21 cellular contexts compared by ENCODE assay signal in genomic region chr11:95045791-95046190, GRCh38. TPM values are rescaled to one million over a fixed set of nuclear protein-coding genes. Genes with fewer than 3 reads are reported as not detected.
DNase-seq lines count a peak whose midpoint lies in the region; ATAC-seq and TF ChIP-seq lines count a peak whose summit lies in the region.
"Had no signal": no experiment of that assay in that cellular context is flagged by ENCODE, and none has a peak within 500 bp of the region (broad histone marks: within the 10 kb centered on the region; RNA-seq: fewer than 3 reads in every experiment).

No MANE protein-coding gene starts in this region.

- no peaks in the 10 kb centered on the region for H3K9me3 ChIP-seq in smooth muscle cell (replicated peaks; ENCODE audit: low read depth)
- H3K9me3 ChIP-seq: BE2C, BLaER1, Caco-2 had no signal

- no peak for TF ChIP-seq CTCF in smooth muscle cell (IDR thresholded peaks at IDR 0.05; ENCODE audit: borderline replicate concordance, insufficient read depth, poor library complexity, severe bottlenecking)

- no peak overlapping the region for H3K4me2 ChIP-seq in smooth muscle cell
- H3K4me2 ChIP-seq: BLaER1 had no signal

- no peaks in the 10 kb centered on the region for H3K79me2 ChIP-seq in smooth muscle cell (ENCODE audit: low read depth)

- no peaks in the 10 kb centered on the region for H3K27me3 ChIP-seq in smooth muscle cell (ENCODE audit: low read depth)
- H3K27me3 ChIP-seq: BE2C, BLaER1 had no signal

- DNase-seq in activated CD4-positive, alpha-beta T cell treated with anti-CD3 and anti-CD28 coated beads, Interleukin-2, amount 10 ng/mL, durations not matched to agents 24 days and 14 days, result peak; percentile 16
- no peak for DNase-seq in activated CD4-positive, alpha-beta T cell treated with anti-CD3 and anti-CD28 coated beads, Interleukin-2, amount 50 U/mL, for 1 hour
- DNase-seq in SK-MEL-5 (ENCODE audit: low read depth, low spot score) (peak; percentile 95), smooth muscle cell (lab: John Stamatoyannopoulos, UW; ENCODE audit: unreplicated experiment) (no peak)
- DNase-seq: 8988T; ACHN; BE2C; C1 segment of cervical spinal cord; Caco-2; Calu3; CD4-positive, alpha-beta memory T cell; CD4-positive, CD25-positive, alpha-beta regulatory T cell; CD8-positive, alpha-beta memory T cell; DMS79 treated with DMSO at 0.1 percent for 48 hours; GF-D8 had no signal

- no peak overlapping the region for H3K27ac ChIP-seq in smooth muscle cell (ENCODE audit: low read depth)
- H3K27ac ChIP-seq: BLaER1 had no signal

- H3K27ac Mint-ChIP-seq in activated CD4-positive, alpha-beta T cell treated with anti-CD3 and anti-CD28 coated beads, Interleukin-2, amount 10 ng/mL, durations not matched to agents 24 days and 14 days, result no peak overlapping the region
- H3K27ac Mint-ChIP-seq: CD14-positive monocyte; CD4-positive, alpha-beta memory T cell; CD4-positive, CD25-positive, alpha-beta regulatory T cell had no signal

- no peak overlapping the region for H3K4me3 ChIP-seq in smooth muscle cell
- H3K4me3 ChIP-seq: BLaER1 had no signal

- intact Hi-C loops in activated CD4-positive, alpha-beta T cell treated with anti-CD3 and anti-CD28 coated beads, Interleukin-2, amount 10 ng/mL, durations not matched to agents 24 days and 14 days (cut with micrococcal nuclease), result no loop called here

- ATAC-seq in GM21423 (IDR thresholded peaks at IDR 0.05; ENCODE audit: unreplicated experiment) (no peak), HG03571 (IDR thresholded peaks at IDR 0.05; ENCODE audit: unreplicated experiment) (no peak)

- no peaks in the 10 kb centered on the region for H3K9me3 Mint-ChIP-seq in activated CD4-positive, alpha-beta T cell treated with anti-CD3 and anti-CD28 coated beads, Interleukin-2, amount 10 ng/mL, durations not matched to agents 24 days and 14 days
- H3K9me3 Mint-ChIP-seq: CD4-positive, alpha-beta memory T cell; CD8-positive, alpha-beta memory T cell had no signal

- peaks cover 3% of the 10 kb centered on the region for H3K4me1 Mint-ChIP-seq in activated CD4-positive, alpha-beta T cell treated with anti-CD3 and anti-CD28 coated beads, Interleukin-2, amount 10 ng/mL, durations not matched to agents 24 days and 14 days
- H3K4me1 Mint-ChIP-seq: CD14-positive monocyte; CD4-positive, CD25-positive, alpha-beta regulatory T cell; CD8-positive, alpha-beta memory T cell had no signal

- H3K4me1 ChIP-seq in smooth muscle cell (ENCODE audit: low read depth), result no peaks in the 10 kb centered on the region
- H3K4me1 ChIP-seq: BE2C, Caco-2 had no signal

- no peak overlapping the region for H3K9ac ChIP-seq in smooth muscle cell (ENCODE audit: low read depth)
- H3K9ac ChIP-seq: BLaER1 had no signal

- H3F3A ChIP-seq in smooth muscle cell (ENCODE audit: low read depth), result peaks cover 3% of the 10 kb centered on the region

- in situ Hi-C loops in SK-MEL-5 (cut with HindIII; ENCODE audit: low pct_unique_long_range_greater_than_20kb, low sequenced_read_pairs), result no loop called here

- H2AFZ ChIP-seq in smooth muscle cell (ENCODE audit: low read depth), result peak overlapping the region; percentile 21

- H4K20me1 ChIP-seq in smooth muscle cell (ENCODE audit: low read depth), result no peaks in the 10 kb centered on the region
- H4K20me1 ChIP-seq: BLaER1 had no signal

- no peak overlapping the region for H3K4me3 Mint-ChIP-seq in activated CD4-positive, alpha-beta T cell treated with anti-CD3 and anti-CD28 coated beads, Interleukin-2, amount 10 ng/mL, durations not matched to agents 24 days and 14 days
- H3K4me3 Mint-ChIP-seq: CD14-positive monocyte; CD4-positive, alpha-beta memory T cell; CD4-positive, CD25-positive, alpha-beta regulatory T cell; CD8-positive, alpha-beta memory T cell had no signal

- H3K27me3 Mint-ChIP-seq in activated CD4-positive, alpha-beta T cell treated with anti-CD3 and anti-CD28 coated beads, Interleukin-2, amount 10 ng/mL, durations not matched to agents 24 days and 14 days, result peaks cover 43% of the 10 kb centered on the region

- no peaks in the 10 kb centered on the region for H3K36me3 Mint-ChIP-seq in activated CD4-positive, alpha-beta T cell treated with anti-CD3 and anti-CD28 coated beads, Interleukin-2, amount 10 ng/mL, durations not matched to agents 24 days and 14 days (ENCODE audit: low read depth)
- H3K36me3 Mint-ChIP-seq: CD14-positive monocyte; CD4-positive, alpha-beta memory T cell; CD4-positive, CD25-positive, alpha-beta regulatory T cell; CD8-positive, alpha-beta memory T cell had no signal

- no peaks in the 10 kb centered on the region for H3K36me3 ChIP-seq in smooth muscle cell (ENCODE audit: low read depth)
- H3K36me3 ChIP-seq: BE2C, BLaER1 had no signal

RNA-seq across cellular contexts. Expression of gene KDM4F, which starts 3.4 kb away (rescaled TPM):
- total RNA-seq in activated CD4-positive, alpha-beta T cell treated with anti-CD3 and anti-CD28 coated beads, Interleukin-2, amount 10 ng/mL, durations not matched to agents 24 days and 14 days, result not detected in 2 replicates
- not detected in 2 replicates for total RNA-seq in SK-MEL-5 (2014; rRNA removed; shearing (Covaris generic))
- not detected in 2 replicates for polyA plus RNA-seq in SK-MEL-5 (2015; cell fraction: cytosol; rRNA removed)
- polyA plus RNA-seq in SK-MEL-5 (2015; cell fraction: nucleus; rRNA removed), result not detected in 2 replicates
- not detected in 2 replicates for total RNA-seq in smooth muscle cell
- polyA plus RNA-seq in smooth muscle cell, result not detected in 2 replicates
- total RNA-seq: A673; Caco-2; Calu3; CD4-positive, alpha-beta memory T cell; CD4-positive, CD25-positive, alpha-beta regulatory T cell; CD8-positive, alpha-beta memory T cell had no signal
- polyA plus RNA-seq: AG04450; CD14-positive monocyte; CD4-positive, alpha-beta memory T cell; CD4-positive, CD25-positive, alpha-beta regulatory T cell; CD8-positive, alpha-beta memory T cell had no signal

RNA-seq across cellular contexts. Expression of gene KDM4E, which starts 20.7 kb away (rescaled TPM):
- total RNA-seq in activated CD4-positive, alpha-beta T cell treated with anti-CD3 and anti-CD28 coated beads, Interleukin-2, amount 10 ng/mL, durations not matched to agents 24 days and 14 days, result not detected in 2 replicates
- not detected in 2 replicates for total RNA-seq in SK-MEL-5 (2014; rRNA removed; shearing (Covaris generic))
- not detected in 2 replicates for polyA plus RNA-seq in SK-MEL-5 (2015; cell fraction: cytosol; rRNA removed)
- polyA plus RNA-seq in SK-MEL-5 (2015; cell fraction: nucleus; rRNA removed), result not detected in 2 replicates
- total RNA-seq in smooth muscle cell, result not detected in 2 replicates
- polyA plus RNA-seq in smooth muscle cell, result not detected in 2 replicates
- total RNA-seq: A673; Caco-2; Calu3; CD4-positive, alpha-beta memory T cell; CD4-positive, CD25-positive, alpha-beta regulatory T cell; CD8-positive, alpha-beta memory T cell had no signal
- polyA plus RNA-seq: AG04450; CD14-positive monocyte; CD4-positive, alpha-beta memory T cell; CD4-positive, CD25-positive, alpha-beta regulatory T cell; CD8-positive, alpha-beta memory T cell had no signal

RNA-seq across cellular contexts. Expression of gene SRSF8, which starts 20.9 kb away (rescaled TPM):
- 45.9 and 46.0 TPM in 2 replicates for total RNA-seq in activated CD4-positive, alpha-beta T cell treated with anti-CD3 and anti-CD28 coated beads, Interleukin-2, amount 10 ng/mL, durations not matched to agents 24 days and 14 days
- 25.4 and 27.4 TPM in 2 replicates for total RNA-seq in SK-MEL-5 (2014; rRNA removed; shearing (Covaris generic))
- 44.6 and 44.7 TPM in 2 replicates for polyA plus RNA-seq in SK-MEL-5 (2015; cell fraction: cytosol; rRNA removed)
- 33.3 and 37.0 TPM in 2 replicates for polyA plus RNA-seq in SK-MEL-5 (2015; cell fraction: nucleus; rRNA removed)
- 39.9 and 43.5 TPM in 2 replicates for total RNA-seq in smooth muscle cell
- 40.5 and 50.6 TPM in 2 replicates for polyA plus RNA-seq in smooth muscle cell

RNA-seq across cellular contexts. Expression of gene ENDOD1, which starts 43.9 kb away (rescaled TPM):
- total RNA-seq in activated CD4-positive, alpha-beta T cell treated with anti-CD3 and anti-CD28 coated beads, Interleukin-2, amount 10 ng/mL, durations not matched to agents 24 days and 14 days, result 34.1 and 34.3 TPM in 2 replicates
- 44.8 and 46.8 TPM in 2 replicates for total RNA-seq in SK-MEL-5 (2014; rRNA removed; shearing (Covaris generic))
- polyA plus RNA-seq in SK-MEL-5 (2015; cell fraction: cytosol; rRNA removed), result 28.5 and 38.4 TPM in 2 replicates
- 8.6 and 12.1 TPM in 2 replicates for polyA plus RNA-seq in SK-MEL-5 (2015; cell fraction: nucleus; rRNA removed)
- 124 and 125 TPM in 2 replicates for total RNA-seq in smooth muscle cell
- polyA plus RNA-seq in smooth muscle cell, result 44.8 and 46.7 TPM in 2 replicates

Comparison
In these comparisons a context has a peak if more than half of its experiments do, and no peak if none do; other contexts are left out.
1. DNase-seq: peak in activated CD4-positive, alpha-beta T cell treated with anti-CD3 and anti-CD28 coated beads, Interleukin-2, amount 10 ng/mL, durations not matched to agents 24 days and 14 days (single experiment) and SK-MEL-5 (single experiment); none in activated CD4-positive, alpha-beta T cell treated with anti-CD3 and anti-CD28 coated beads, Interleukin-2, amount 50 U/mL, for 1 hour (single experiment) and smooth muscle cell (single experiment).